In the genomic region with DNA sequence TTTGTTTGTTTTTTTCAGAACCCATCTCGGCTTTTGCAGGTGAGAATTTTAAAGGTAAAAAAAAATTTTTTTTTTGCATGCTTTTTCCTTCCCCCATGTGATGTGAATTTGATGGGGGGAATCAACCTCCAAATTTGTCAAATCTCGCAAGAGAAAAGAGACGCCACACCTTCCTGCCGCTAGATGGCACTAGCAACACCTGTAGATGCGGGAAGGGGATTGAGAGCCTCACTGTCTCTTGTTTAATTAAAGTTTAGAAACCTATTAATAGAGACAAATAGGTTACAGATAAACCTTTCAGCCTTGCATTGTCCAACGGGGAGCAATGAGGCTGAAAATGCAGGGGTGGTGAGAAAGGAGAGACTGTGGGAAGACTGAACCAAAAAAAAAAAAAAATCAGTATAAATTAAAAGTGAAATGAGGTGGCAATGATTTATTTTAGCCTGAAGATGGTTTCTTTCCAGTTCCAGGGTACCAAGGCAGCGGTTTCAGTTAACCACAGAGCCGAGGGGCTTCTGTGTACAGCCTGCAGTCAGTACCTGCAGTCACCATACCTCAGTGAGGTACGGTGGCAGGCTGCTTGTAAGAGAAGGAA, we compare ENCODE assay signal across 8 cellular contexts.
DNase-seq lines count a peak whose midpoint lies in the region; ATAC-seq and TF ChIP-seq lines count a peak whose summit lies in the region.

No MANE protein-coding gene starts in this region.

- no peak overlapping the region for H3K9ac ChIP-seq in NT2/D1 (ENCODE audit: insufficient read length, low read depth)

- H3K9me3 ChIP-seq in NT2/D1 (ENCODE audit: insufficient read depth, low read length): no peaks in the 10 kb centered on the region
- H3K9me3 ChIP-seq in uterus: no peaks in the 10 kb centered on the region

- intact Hi-C loops in uterus (cut with DNase I; ENCODE audit: low total_unique reads): loop anchor here (10.0 kb wide), 1 partner anchor 118 kb away; no protein-coding TSS in a partner anchor

- H3K9me3 Mint-ChIP-seq in activated T-cell treated with anti-CD3 and anti-CD28 coated beads, Interleukin-2, amount 50 U/mL, for 4 hours: no peaks in the 10 kb centered on the region
- H3K9me3 Mint-ChIP-seq in osteocyte (ENCODE audit: unreplicated experiment): no peaks in the 10 kb centered on the region

- DNase-seq in GM10266 (ENCODE audit: extremely low spot score) (peak; percentile 73), NT2/D1 (ENCODE audit: low read depth, low spot score) (peak; percentile 77), fibroblast of the conjunctiva (ENCODE audit: low read depth) (peak; percentile 54), osteocyte (ENCODE audit: extremely low spot score, unreplicated experiment) (no peak), uterus (peak; percentile 71 to 82), NCI-H187 treated with DMSO at 0.1 percent for 48 hours (lab: John Stamatoyannopoulos, UW) (no peak)
- peak; percentile 41 for DNase-seq in activated T-cell treated with anti-CD3 and anti-CD28 coated beads, Interleukin-2, amount 50 U/mL, for 4 hours

- H3K4me3 Mint-ChIP-seq in activated T-cell treated with anti-CD3 and anti-CD28 coated beads, Interleukin-2, amount 50 U/mL, for 4 hours: no peak overlapping the region
- no peak overlapping the region for H3K4me3 Mint-ChIP-seq in osteocyte (ENCODE audit: unreplicated experiment)

- H3K4me1 Mint-ChIP-seq in activated T-cell treated with anti-CD3 and anti-CD28 coated beads, Interleukin-2, amount 50 U/mL, for 4 hours (ENCODE audit: low read depth): peaks cover 10% of the 10 kb centered on the region
- peaks cover 34% of the 10 kb centered on the region for H3K4me1 Mint-ChIP-seq in osteocyte (ENCODE audit: unreplicated experiment)

- peak overlapping the region; percentile 66 to 89 for H3K27ac ChIP-seq in uterus

- no peaks in the 10 kb centered on the region for H3K27me3 ChIP-seq in NT2/D1 (ENCODE audit: insufficient read depth, insufficient read length)
- H3K27me3 ChIP-seq in uterus: no peaks in the 10 kb centered on the region

- H3K36me3 ChIP-seq in NT2/D1 (ENCODE audit: insufficient read depth, insufficient read length, low read length): peaks cover 65% of the 10 kb centered on the region
- no peaks in the 10 kb centered on the region for H3K36me3 ChIP-seq in uterus

- no peaks in the 10 kb centered on the region for H3K36me3 Mint-ChIP-seq in activated T-cell treated with anti-CD3 and anti-CD28 coated beads, Interleukin-2, amount 50 U/mL, for 4 hours (ENCODE audit: insufficient read depth)
- H3K36me3 Mint-ChIP-seq in osteocyte (ENCODE audit: unreplicated experiment): peaks cover 11% of the 10 kb centered on the region

- H3K4me1 ChIP-seq in NT2/D1 (ENCODE audit: insufficient read depth, insufficient read length) (peaks cover 12% of the 10 kb centered on the region), uterus (peaks cover 0 to 10% of the 10 kb centered on the region in 2 donors)

- TF ChIP-seq CTCF in GM10266 (IDR thresholded peaks at IDR 0.05; ENCODE audit: control insufficient read depth, insufficient read depth, low read depth, missing control alignments) (peak; percentile 86), osteocyte (IDR thresholded peaks at IDR 0.05) (peak; percentile 94), uterus (IDR thresholded peaks at IDR 0.05) (peak; percentile 69 to 89 (median 84))

- ATAC-seq in HG03108 (IDR thresholded peaks at IDR 0.05; ENCODE audit: unreplicated experiment): peak; percentile 58
- ATAC-seq in activated T-cell treated with anti-CD3 and anti-CD28 coated beads, Interleukin-2, amount 50 U/mL, for 4 hours: no peak

- H3K27me3 Mint-ChIP-seq in activated T-cell treated with anti-CD3 and anti-CD28 coated beads, Interleukin-2, amount 50 U/mL, for 4 hours (ENCODE audit: low read depth): peaks cover 28% of the 10 kb centered on the region
- no peaks in the 10 kb centered on the region for H3K27me3 Mint-ChIP-seq in osteocyte (ENCODE audit: unreplicated experiment)

- TF ChIP-seq POLR2A in uterus (IDR thresholded peaks at IDR 0.05): no peak

- H3K27ac Mint-ChIP-seq in osteocyte (ENCODE audit: unreplicated experiment): no peak overlapping the region

- H3K4me3 ChIP-seq in NT2/D1 (ENCODE audit: insufficient read length, low read depth): no peak overlapping the region
- no peak overlapping the region for H3K4me3 ChIP-seq in uterus

Comparison
In these comparisons a context has a peak if more than half of its experiments do, and no peak if none do; other contexts are left out.
1. DNase-seq: peak in GM10266 (single experiment), NT2/D1 (single experiment), activated T-cell treated with anti-CD3 and anti-CD28 coated beads, Interleukin-2, amount 50 U/mL, for 4 hours (single experiment), fibroblast of the conjunctiva (single experiment) and uterus (2 of 2); none in osteocyte (single experiment) and NCI-H187 treated with DMSO at 0.1 percent for 48 hours (single experiment).
2. Peak in every context shown above with its lines, with median percentiles within 50 percentile points of each other: CTCF ChIP-seq.